ENCODE assay signal across 8 cellular contexts in the genomic region with DNA sequence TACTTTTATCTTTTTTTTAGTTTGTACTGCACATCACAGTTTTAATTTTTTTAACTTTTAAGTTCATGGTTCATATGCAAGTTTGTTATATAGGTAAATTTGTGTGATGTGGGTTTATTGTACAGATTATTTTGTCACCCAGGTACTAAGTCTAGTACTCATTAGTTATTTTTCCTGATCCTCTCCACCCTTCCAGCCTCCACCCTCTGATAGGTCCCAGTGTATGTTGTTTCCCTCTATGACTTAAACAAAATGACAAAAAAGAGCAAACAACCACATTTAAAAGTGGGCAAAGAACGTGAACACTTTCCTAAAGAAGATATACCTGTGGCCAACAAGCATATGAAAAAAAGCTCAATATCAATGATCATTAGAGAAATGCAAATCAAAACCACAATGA.
"Had no signal": no experiment of that assay in that cellular context is flagged by ENCODE, and none has a peak within 500 bp of the region (broad histone marks: within the 10 kb centered on the region; RNA-seq: fewer than 3 reads in every experiment).

No MANE protein-coding gene starts in this region.

- FAIRE-seq: HepG2, HTR-8/SVneo, K562 had no signal

- H3K27ac ChIP-seq: HL-60, KMS-11 had no signal

- H3K4me2 ChIP-seq: KMS-11 had no signal

- H3K4me3 ChIP-seq: K562 had no signal

- ATAC-seq: HepG2, K562 had no signal

- DNase-seq: IMR-90, KBM-7, KG1 had no signal
